ENCODE assay signal across 8 cellular contexts in the genomic region with DNA sequence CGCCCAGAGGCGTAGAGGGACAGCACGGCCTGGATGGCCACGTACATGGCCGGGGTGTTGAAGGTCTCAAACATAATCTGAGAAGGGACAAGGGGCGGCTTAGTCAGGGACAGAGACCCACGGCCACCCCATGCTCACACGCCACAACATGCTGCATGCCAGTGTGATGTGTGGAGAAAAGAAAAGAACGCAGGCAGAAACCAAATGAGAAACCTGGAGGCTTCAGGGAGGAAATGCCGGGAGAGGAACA. TPM values are rescaled to one million over a fixed set of nuclear protein-coding genes. Genes with fewer than 3 reads are reported as not detected.
DNase-seq lines count a peak whose midpoint lies in the region; ATAC-seq and TF ChIP-seq lines count a peak whose summit lies in the region.

No MANE protein-coding gene starts in this region.

- H3K36me3 ChIP-seq in testis (ENCODE audit: low read depth, missing control alignments), result no peaks in the 10 kb centered on the region

- H3K27me3 ChIP-seq in layer of hippocampus (ENCODE audit: control insufficient read depth, insufficient read depth, low read length) (no peaks in the 10 kb centered on the region), testis (no peaks in the 10 kb centered on the region)

- no peak for ATAC-seq in activated naive CD8-positive, alpha-beta T cell treated with anti-CD3 and anti-CD28 coated beads, Interleukin-2, amount 50 U/mL, for 24 hours

- DNase-seq in activated CD4-positive, alpha-beta T cell treated with anti-CD3 and anti-CD28 coated beads, Interleukin-2, amount 10 ng/mL, durations not matched to agents 24 days and 14 days, result peak; percentile 77
- DNase-seq in activated CD4-positive, alpha-beta T cell treated with anti-CD3 and anti-CD28 coated beads for 48 hours, result no peak
- no peak for DNase-seq in activated naive CD8-positive, alpha-beta T cell treated with anti-CD3 and anti-CD28 coated beads, Interleukin-2, amount 50 U/mL, for 24 hours
- DNase-seq in testis, result no peak
- DNase-seq in NCI-H82 treated with DMSO at 0.1 percent for 48 hours (lab: John Stamatoyannopoulos, UW; ENCODE audit: unreplicated experiment), result no peak
- no peak for DNase-seq in NCI-H526 treated with DMSO at 0.1 percent for 48 hours (lab: John Stamatoyannopoulos, UW)
- no peak for DNase-seq in DMS153 (lab: John Stamatoyannopoulos, UW)

- no peak for TF ChIP-seq POLR2A in testis (IDR thresholded peaks at IDR 0.05)

- H3K9me3 ChIP-seq in testis, result no peaks in the 10 kb centered on the region

- H3K4me3 Mint-ChIP-seq in activated CD4-positive, alpha-beta T cell treated with anti-CD3 and anti-CD28 coated beads, Interleukin-2, amount 10 ng/mL, durations not matched to agents 24 days and 14 days, result peak overlapping the region; percentile 99
- H3K4me3 Mint-ChIP-seq in activated naive CD8-positive, alpha-beta T cell treated with anti-CD3 and anti-CD28 coated beads, Interleukin-2, amount 50 U/mL, for 24 hours, result peak overlapping the region; percentile 98

- H3K9me3 Mint-ChIP-seq in activated CD4-positive, alpha-beta T cell treated with anti-CD3 and anti-CD28 coated beads, Interleukin-2, amount 10 ng/mL, durations not matched to agents 24 days and 14 days, result no peaks in the 10 kb centered on the region
- no peaks in the 10 kb centered on the region for H3K9me3 Mint-ChIP-seq in activated naive CD8-positive, alpha-beta T cell treated with anti-CD3 and anti-CD28 coated beads, Interleukin-2, amount 50 U/mL, for 24 hours

- WGBS in testis, 2 donors, result 4 to 28% methylated on average over 10 of the region's 10 CpGs

- no peak for TF ChIP-seq CTCF in testis (IDR thresholded peaks at IDR 0.05)

- peak overlapping the region; percentile 74 to 96 for H3K4me3 ChIP-seq in testis

- H3K4me1 ChIP-seq in testis, result peaks cover 30% of the 10 kb centered on the region

- peaks cover 2% of the 10 kb centered on the region for H3K27me3 Mint-ChIP-seq in activated CD4-positive, alpha-beta T cell treated with anti-CD3 and anti-CD28 coated beads, Interleukin-2, amount 10 ng/mL, durations not matched to agents 24 days and 14 days
- no peaks in the 10 kb centered on the region for H3K27me3 Mint-ChIP-seq in activated naive CD8-positive, alpha-beta T cell treated with anti-CD3 and anti-CD28 coated beads, Interleukin-2, amount 50 U/mL, for 24 hours

- peaks cover 49% of the 10 kb centered on the region for H3K36me3 Mint-ChIP-seq in activated CD4-positive, alpha-beta T cell treated with anti-CD3 and anti-CD28 coated beads, Interleukin-2, amount 10 ng/mL, durations not matched to agents 24 days and 14 days (ENCODE audit: low read depth)
- peaks cover 38% of the 10 kb centered on the region for H3K36me3 Mint-ChIP-seq in activated naive CD8-positive, alpha-beta T cell treated with anti-CD3 and anti-CD28 coated beads, Interleukin-2, amount 50 U/mL, for 24 hours (ENCODE audit: low read depth)

- intact Hi-C loops in activated CD4-positive, alpha-beta T cell treated with anti-CD3 and anti-CD28 coated beads, Interleukin-2, amount 10 ng/mL, durations not matched to agents 24 days and 14 days (cut with micrococcal nuclease), result loop anchor here (1.0 to 5.0 kb wide), 2 partner anchors 115 to 361 kb away; partner anchors contain the start of gene ARHGDIA
- intact Hi-C loops in testis (cut with DNase I; ENCODE audit: low total_unique reads), result no loop called here

- peaks cover 32% of the 10 kb centered on the region for H3K4me1 Mint-ChIP-seq in activated CD4-positive, alpha-beta T cell treated with anti-CD3 and anti-CD28 coated beads, Interleukin-2, amount 10 ng/mL, durations not matched to agents 24 days and 14 days
- peaks cover 38% of the 10 kb centered on the region for H3K4me1 Mint-ChIP-seq in activated naive CD8-positive, alpha-beta T cell treated with anti-CD3 and anti-CD28 coated beads, Interleukin-2, amount 50 U/mL, for 24 hours

- peak overlapping the region; percentile 88 for H3K27ac Mint-ChIP-seq in activated CD4-positive, alpha-beta T cell treated with anti-CD3 and anti-CD28 coated beads, Interleukin-2, amount 10 ng/mL, durations not matched to agents 24 days and 14 days
- peak overlapping the region; percentile 96 for H3K27ac Mint-ChIP-seq in activated naive CD8-positive, alpha-beta T cell treated with anti-CD3 and anti-CD28 coated beads, Interleukin-2, amount 50 U/mL, for 24 hours

- peak overlapping the region; percentile 91 for H3K27ac ChIP-seq in layer of hippocampus (ENCODE audit: low read depth, low read length)
- peak overlapping the region; percentile 51 to 100 for H3K27ac ChIP-seq in testis

RNA-seq across cellular contexts. Expression of gene ACTG1, which starts 1.1 kb away (rescaled TPM):
- total RNA-seq in activated CD4-positive, alpha-beta T cell treated with anti-CD3 and anti-CD28 coated beads, Interleukin-2, amount 10 ng/mL, durations not matched to agents 24 days and 14 days, result 3,353 and 3,420 TPM in 2 replicates
- 1,000 to 10,000 TPM; 1,790 to 2,057 TPM for total RNA-seq in testis
- polyA plus RNA-seq in testis (ENCODE audit: insufficient read depth, low read depth, low replicate concordance), result 1,571 TPM

RNA-seq across cellular contexts. Expression of gene FSCN2, which starts 16.7 kb away (rescaled TPM):
- total RNA-seq in activated CD4-positive, alpha-beta T cell treated with anti-CD3 and anti-CD28 coated beads, Interleukin-2, amount 10 ng/mL, durations not matched to agents 24 days and 14 days, result 0.26 and 0.51 TPM in 2 replicates
- total RNA-seq in testis, result 1 to 10 TPM; 3.5 to 4.0 TPM
- 0.37 TPM for polyA plus RNA-seq in testis (ENCODE audit: insufficient read depth, low read depth, low replicate concordance)

RNA-seq across cellular contexts. Expression of gene FAAP100, which starts 40.7 kb away (rescaled TPM):
- 72.2 and 76.5 TPM in 2 replicates for total RNA-seq in activated CD4-positive, alpha-beta T cell treated with anti-CD3 and anti-CD28 coated beads, Interleukin-2, amount 10 ng/mL, durations not matched to agents 24 days and 14 days
- 10 to 100 TPM; 42.6 to 45.8 TPM for total RNA-seq in testis
- polyA plus RNA-seq in testis (ENCODE audit: insufficient read depth, low read depth, low replicate concordance), result 17.6 TPM
